9 cellular contexts compared by ENCODE assay signal in genomic region chr13:111115841-111116500, GRCh38. TPM values are rescaled to one million over a fixed set of nuclear protein-coding genes. Genes with fewer than 3 reads are reported as not detected.
DNase-seq lines count a peak whose midpoint lies in the region; ATAC-seq, FAIRE-seq and TF ChIP-seq lines count a peak whose summit lies in the region.
"Had no signal": no experiment of that assay in that cellular context is flagged by ENCODE, and none has a peak within 500 bp of the region (broad histone marks: within the 10 kb centered on the region; RNA-seq: fewer than 3 reads in every experiment).

No MANE protein-coding gene starts in this region.

- peak overlapping the region; percentile 98 for H3K27ac Mint-ChIP-seq in type B pancreatic cell

- no peak for TF ChIP-seq CTCF in colonic mucosa (IDR thresholded peaks at IDR 0.05)
- no peak for TF ChIP-seq CTCF in lung (IDR thresholded peaks at IDR 0.05; ENCODE audit: control extremely low read depth, extremely low read depth)
- no peak for TF ChIP-seq CTCF in type B pancreatic cell (conservative IDR thresholded peaks at IDR 0.05)
- no peak for TF ChIP-seq CTCF in D721Med (IDR thresholded peaks at IDR 0.05; ENCODE audit: insufficient read depth, missing control alignments)

- no peak for ATAC-seq in lung (ENCODE audit: insufficient read depth, low FRiP score)
- ATAC-seq in HG03139 (IDR thresholded peaks at IDR 0.05; ENCODE audit: unreplicated experiment), result no peak
- no peak for ATAC-seq in HG02981 (IDR thresholded peaks at IDR 0.05; ENCODE audit: unreplicated experiment)

- H3K27ac ChIP-seq in BLaER1 treated with 17β-estradiol and CSF1 and Interleukin-3, amounts not matched to agents 10 nM and 100 nM, result no peak overlapping the region
- H3K27ac ChIP-seq in HUES48 (ENCODE audit: low read depth, low read length), result no peak overlapping the region
- no peak overlapping the region for H3K27ac ChIP-seq in colonic mucosa
- peak overlapping the region; percentile 51 to 59 for H3K27ac ChIP-seq in lung (ENCODE audit: low read depth in 1 of 2, low read length in 1 of 2)

- H3K4me1 ChIP-seq in BLaER1 treated with 17β-estradiol and CSF1 and Interleukin-3, amounts not matched to agents 10 nM and 100 nM, result peaks cover 3 to 16% (median 10%) of the 10 kb centered on the region in 10 experiments; a peak in 14 of 20 replicates
- H3K4me1 ChIP-seq in HUES48 (ENCODE audit: control insufficient read depth, insufficient read depth, low read length) (peaks cover 5% of the 10 kb centered on the region; the same call in 1 of the 2 replicates), colonic mucosa (no peaks in the 10 kb centered on the region), lung (ENCODE audit: control insufficient read depth in 2 of 2, insufficient read depth in 2 of 2, low read length in 2 of 2) (peaks cover 0 to 4% of the 10 kb centered on the region in 2 donors)

- H3K27me3 ChIP-seq in BLaER1 treated with 17β-estradiol and CSF1 and Interleukin-3, amounts not matched to agents 10 nM and 100 nM, result peaks cover 82 to 90% (median 87%) of the 10 kb centered on the region in 11 experiments
- H3K27me3 ChIP-seq in HUES48 (ENCODE audit: control insufficient read depth, insufficient read depth, low read length), result peaks cover 64% of the 10 kb centered on the region
- peaks cover 38% of the 10 kb centered on the region for H3K27me3 ChIP-seq in colonic mucosa
- H3K27me3 ChIP-seq in lung (ENCODE audit: control insufficient read depth, insufficient read depth), result no peaks in the 10 kb centered on the region

- H3K27me3 Mint-ChIP-seq in type B pancreatic cell, result peaks cover 54% of the 10 kb centered on the region

- no peaks in the 10 kb centered on the region for H3K36me3 ChIP-seq in BLaER1 treated with 17β-estradiol and CSF1 and Interleukin-3, amounts not matched to agents 10 nM and 100 nM
- H3K36me3 ChIP-seq in HUES48 (ENCODE audit: control insufficient read depth, insufficient read depth, low read length) (no peaks in the 10 kb centered on the region), colonic mucosa (no peaks in the 10 kb centered on the region), lung (ENCODE audit: control insufficient read depth in 2 of 2, insufficient read depth in 2 of 2, low read length in 2 of 2) (no peaks in the 10 kb centered on the region)

- DNase-seq in colonic mucosa, result no peak
- DNase-seq in lung (ENCODE audit: low spot score), result no peak
- DNase-seq in type B pancreatic cell (ENCODE audit: extremely low spot score, unreplicated experiment), result no peak
- no peak for DNase-seq in D721Med (ENCODE audit: insufficient read length, low spot score)

- H3K9ac ChIP-seq in BLaER1 treated with 17β-estradiol and CSF1 and Interleukin-3, amounts not matched to agents 10 nM and 100 nM, result no peak overlapping the region
- H3K9ac ChIP-seq in HUES48 (ENCODE audit: low read depth, low read length) (0 out of 2 replicates have a peak overlapping the region, but pooled peaks have one; percentile 33), colonic mucosa (ENCODE audit: low read depth in 2 of 2, low read length in 2 of 2) (peak overlapping the region in 1 of 2 donors; percentile 20)

- FAIRE-seq in D721Med (lab: Jason Lieb, UNC), result no peak
- FAIRE-seq: islet of Langerhans had no signal

- peak overlapping the region in 7 of 10 experiments; percentile 59 to 74 (median 64); a peak in 10 of 20 replicates for H3K4me3 ChIP-seq in BLaER1 treated with 17β-estradiol and CSF1 and Interleukin-3, amounts not matched to agents 10 nM and 100 nM
- peak overlapping the region; percentile 76 for H3K4me3 ChIP-seq in HUES48 (ENCODE audit: low read depth, low read length)
- peak overlapping the region; percentile 24 for H3K4me3 ChIP-seq in colonic mucosa
- no peak overlapping the region for H3K4me3 ChIP-seq in lung

- H3K4me2 ChIP-seq in BLaER1 treated with 17β-estradiol and CSF1 and Interleukin-3, amounts not matched to agents 10 nM and 100 nM, result peak overlapping the region; percentile 90 to 98 (median 97); a peak in 18 of 22 replicates

- WGBS in lung, 2 donors, result 2 to 3% methylated on average over 33 to 51 of the region's 53 CpGs

- H3K9me3 Mint-ChIP-seq in type B pancreatic cell, result no peaks in the 10 kb centered on the region

- H3K4me3 Mint-ChIP-seq in type B pancreatic cell, result peak overlapping the region; percentile 97

- peaks cover 5% of the 10 kb centered on the region for H3K36me3 Mint-ChIP-seq in type B pancreatic cell

- peaks cover 0 to 25% (median 6%) of the 10 kb centered on the region in 11 experiments; a peak in 7 of 22 replicates for H3K9me3 ChIP-seq in BLaER1 treated with 17β-estradiol and CSF1 and Interleukin-3, amounts not matched to agents 10 nM and 100 nM (replicated peaks in 1 of 11)
- H3K9me3 ChIP-seq in HUES48 (ENCODE audit: control insufficient read depth, insufficient read depth, low read length) (no peaks in the 10 kb centered on the region), colonic mucosa (no peaks in the 10 kb centered on the region), lung (ENCODE audit: control insufficient read depth in 2 of 2, insufficient read depth in 1 of 2, low read length in 1 of 2) (peaks cover 0 to 2% of the 10 kb centered on the region in 2 donors)

- peaks cover 40% of the 10 kb centered on the region for H3K4me1 Mint-ChIP-seq in type B pancreatic cell (ENCODE audit: unreplicated experiment)

- peaks cover 0 to 34% (median 20%) of the 10 kb centered on the region in 11 experiments; a peak in 15 of 22 replicates for H4K20me1 ChIP-seq in BLaER1 treated with 17β-estradiol and CSF1 and Interleukin-3, amounts not matched to agents 10 nM and 100 nM

- intact Hi-C loops in colonic mucosa (cut with DNase I), result no loop called here

RNA-seq across cellular contexts. Expression of gene ARHGEF7, which starts 0.9 kb away (rescaled TPM):
- 10 to 100 TPM; 46.7 to 50.7 TPM for total RNA-seq in colonic mucosa
- 100 to 1,000 TPM in 1 of 2 donors, 10 to 100 TPM in 1; 54.6 to 143 TPM for total RNA-seq in lung
- 10 to 100 TPM; 20.9 to 21.1 TPM for polyA plus RNA-seq in lung
- total RNA-seq in type B pancreatic cell (ENCODE audit: low replicate concordance), result 103 and 109 TPM in 2 replicates

Comparison
In these comparisons a context has a peak if more than half of its experiments do, and no peak if none do; other contexts are left out.
1. H3K27ac ChIP-seq: peak in lung (2 of 2); none in BLaER1 treated with 17β-estradiol and CSF1 and Interleukin-3, amounts not matched to agents 10 nM and 100 nM (0 of 11), HUES48 (single experiment) and colonic mucosa (single experiment).